1 cellular context compared by ENCODE assay signal in the genomic region with DNA sequence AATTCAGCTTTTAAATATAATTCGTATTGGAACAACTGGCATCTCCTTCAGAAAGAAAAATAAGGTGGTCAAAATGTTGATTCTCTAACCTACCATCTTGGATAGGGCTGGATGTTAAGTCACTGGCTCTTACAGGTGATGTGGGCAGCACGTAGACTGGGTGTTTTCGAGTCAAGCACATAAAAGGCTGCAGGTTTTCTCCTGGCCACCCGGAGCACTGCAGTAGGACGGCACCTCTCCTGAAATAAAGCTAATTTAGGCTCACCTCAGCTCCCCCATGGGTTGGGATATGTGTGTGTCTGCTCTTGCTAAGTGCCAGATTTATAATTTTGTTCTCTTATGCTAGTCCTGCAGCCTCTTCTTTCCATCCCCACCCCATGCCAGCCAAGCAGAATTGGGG.
TF ChIP-seq lines count a peak whose summit lies in the region.

No MANE protein-coding gene starts in this region.

TF ChIP-seq in WTC11, 78 proteins besides CTCF, POLR2A, EP300 and RAD21:
- TF ChIP-seq TP53 (CRISPR knock-in tag; IDR thresholded peaks at IDR 0.05) (no peak), PRRX2 (CRISPR knock-in tag; IDR thresholded peaks at IDR 0.05) (no peak), SMAD3 (CRISPR knock-in tag; IDR thresholded peaks at IDR 0.05; ENCODE audit: borderline replicate concordance) (no peak), ZNF396 (CRISPR knock-in tag; IDR thresholded peaks at IDR 0.05; ENCODE audit: borderline replicate concordance) (no peak), FOXK1 (CRISPR knock-in tag; IDR thresholded peaks at IDR 0.05) (no peak), ZNF138 (CRISPR knock-in tag; conservative IDR thresholded peaks at IDR 0.05) (no peak), NFYB (CRISPR knock-in tag; conservative IDR thresholded peaks at IDR 0.05; ENCODE audit: low read depth) (no peak), ZNF671 (CRISPR knock-in tag; IDR thresholded peaks at IDR 0.05) (no peak), MYBL2 (CRISPR knock-in tag; IDR thresholded peaks at IDR 0.05) (no peak)
- TF ChIP-seq, protein P1, sequence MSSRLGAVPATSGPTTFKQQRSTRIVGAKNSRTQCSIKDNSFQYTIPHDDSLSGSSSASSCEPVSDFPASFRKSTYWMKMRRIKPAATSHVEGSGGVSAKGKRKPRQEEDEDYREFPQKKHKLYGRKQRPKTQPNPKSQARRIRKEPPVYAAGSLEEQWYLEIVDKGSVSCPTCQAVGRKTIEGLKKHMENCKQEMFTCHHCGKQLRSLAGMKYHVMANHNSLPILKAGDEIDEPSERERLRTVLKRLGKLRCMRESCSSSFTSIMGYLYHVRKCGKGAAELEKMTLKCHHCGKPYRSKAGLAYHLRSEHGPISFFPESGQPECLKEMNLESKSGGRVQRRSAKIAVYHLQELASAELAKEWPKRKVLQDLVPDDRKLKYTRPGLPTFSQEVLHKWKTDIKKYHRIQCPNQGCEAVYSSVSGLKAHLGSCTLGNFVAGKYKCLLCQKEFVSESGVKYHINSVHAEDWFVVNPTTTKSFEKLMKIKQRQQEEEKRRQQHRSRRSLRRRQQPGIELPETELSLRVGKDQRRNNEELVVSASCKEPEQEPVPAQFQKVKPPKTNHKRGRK (CRISPR knock-in tag; IDR thresholded peaks at IDR 0.05; ENCODE audit: borderline replicate concordance), result no peak
- TF ChIP-seq, protein P2, sequence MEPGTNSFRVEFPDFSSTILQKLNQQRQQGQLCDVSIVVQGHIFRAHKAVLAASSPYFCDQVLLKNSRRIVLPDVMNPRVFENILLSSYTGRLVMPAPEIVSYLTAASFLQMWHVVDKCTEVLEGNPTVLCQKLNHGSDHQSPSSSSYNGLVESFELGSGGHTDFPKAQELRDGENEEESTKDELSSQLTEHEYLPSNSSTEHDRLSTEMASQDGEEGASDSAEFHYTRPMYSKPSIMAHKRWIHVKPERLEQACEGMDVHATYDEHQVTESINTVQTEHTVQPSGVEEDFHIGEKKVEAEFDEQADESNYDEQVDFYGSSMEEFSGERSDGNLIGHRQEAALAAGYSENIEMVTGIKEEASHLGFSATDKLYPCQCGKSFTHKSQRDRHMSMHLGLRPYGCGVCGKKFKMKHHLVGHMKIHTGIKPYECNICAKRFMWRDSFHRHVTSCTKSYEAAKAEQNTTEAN (CRISPR knock-in tag; IDR thresholded peaks at IDR 0.05), result no peak
- TF ChIP-seq, protein P3, sequence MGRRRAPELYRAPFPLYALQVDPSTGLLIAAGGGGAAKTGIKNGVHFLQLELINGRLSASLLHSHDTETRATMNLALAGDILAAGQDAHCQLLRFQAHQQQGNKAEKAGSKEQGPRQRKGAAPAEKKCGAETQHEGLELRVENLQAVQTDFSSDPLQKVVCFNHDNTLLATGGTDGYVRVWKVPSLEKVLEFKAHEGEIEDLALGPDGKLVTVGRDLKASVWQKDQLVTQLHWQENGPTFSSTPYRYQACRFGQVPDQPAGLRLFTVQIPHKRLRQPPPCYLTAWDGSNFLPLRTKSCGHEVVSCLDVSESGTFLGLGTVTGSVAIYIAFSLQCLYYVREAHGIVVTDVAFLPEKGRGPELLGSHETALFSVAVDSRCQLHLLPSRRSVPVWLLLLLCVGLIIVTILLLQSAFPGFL (CRISPR knock-in tag; IDR thresholded peaks at IDR 0.05; ENCODE audit: borderline replicate concordance), result no peak
- TF ChIP-seq, protein P4, sequence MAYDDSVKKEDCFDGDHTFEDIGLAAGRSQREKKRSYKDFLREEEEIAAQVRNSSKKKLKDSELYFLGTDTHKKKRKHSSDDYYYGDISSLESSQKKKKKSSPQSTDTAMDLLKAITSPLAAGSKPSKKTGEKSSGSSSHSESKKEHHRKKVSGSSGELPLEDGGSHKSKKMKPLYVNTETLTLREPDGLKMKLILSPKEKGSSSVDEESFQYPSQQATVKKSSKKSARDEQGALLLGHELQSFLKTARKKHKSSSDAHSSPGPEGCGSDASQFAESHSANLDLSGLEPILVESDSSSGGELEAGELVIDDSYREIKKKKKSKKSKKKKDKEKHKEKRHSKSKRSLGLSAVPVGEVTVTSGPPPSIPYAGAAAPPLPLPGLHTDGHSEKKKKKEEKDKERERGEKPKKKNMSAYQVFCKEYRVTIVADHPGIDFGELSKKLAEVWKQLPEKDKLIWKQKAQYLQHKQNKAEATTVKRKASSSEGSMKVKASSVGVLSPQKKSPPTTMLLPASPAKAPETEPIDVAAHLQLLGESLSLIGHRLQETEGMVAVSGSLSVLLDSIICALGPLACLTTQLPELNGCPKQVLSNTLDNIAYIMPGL (CRISPR knock-in tag; IDR thresholded peaks at IDR 0.05), result no peak
